Comparison of ENCODE assay signal across 8 cellular contexts in the genomic region with DNA sequence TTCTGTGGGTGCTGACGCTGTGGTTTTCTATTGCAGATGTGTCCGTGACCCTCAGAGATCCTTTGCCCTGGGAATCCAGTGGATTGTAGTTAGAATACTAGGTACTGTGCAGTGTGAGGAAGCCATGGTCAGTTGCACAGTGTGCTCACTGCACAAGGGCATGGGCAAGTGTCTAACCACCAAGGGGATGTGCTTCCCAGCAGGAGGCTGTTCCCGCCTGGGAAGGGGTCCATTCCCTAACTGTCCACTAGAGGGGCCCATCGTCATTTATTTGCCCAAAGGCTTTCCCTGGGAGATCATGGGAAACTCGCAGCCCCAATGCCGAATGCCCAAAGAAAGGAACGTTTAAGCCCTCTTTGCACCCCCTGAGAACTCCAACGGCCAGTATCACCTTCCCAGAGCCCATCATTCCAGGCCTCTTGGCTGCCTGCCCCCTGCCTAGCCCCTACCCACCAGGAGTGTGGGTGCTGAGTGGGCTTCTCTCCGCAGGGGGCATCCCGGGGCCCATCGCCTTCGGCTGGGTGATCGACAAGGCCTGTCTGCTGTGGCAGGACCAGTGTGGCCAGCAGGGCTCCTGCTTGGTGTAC. TPM values are rescaled to one million over a fixed set of nuclear protein-coding genes. Genes with fewer than 3 reads are reported as not detected.
DNase-seq lines count a peak whose midpoint lies in the region; ATAC-seq, FAIRE-seq and TF ChIP-seq lines count a peak whose summit lies in the region.

No MANE protein-coding gene starts in this region.

- POLR2A ChIA-PET in A549 (lab: Yijun Ruan, JAX): no interaction called here

- 38% methylated on average over 11 of the region's 13 CpGs for WGBS in A549 (ENCODE audit: missing lambda C conversion rate)
- WGBS in lung, 2 donors: 58 to 65% methylated on average over 13 of the region's 13 CpGs

- H3K27me3 ChIP-seq in effector memory CD4-positive, alpha-beta T cell (replicated peaks; ENCODE audit: control insufficient read depth, insufficient read depth, low read length, poor library complexity, severe bottlenecking): no peaks in the 10 kb centered on the region
- H3K27me3 ChIP-seq in lung (ENCODE audit: control insufficient read depth, insufficient read depth) (no peaks in the 10 kb centered on the region), thoracic aorta (replicated peaks; ENCODE audit: insufficient read depth) (no peaks in the 10 kb centered on the region)

- no peak for TF ChIP-seq POLR2A in A549 (IDR thresholded peaks at IDR 0.05; ENCODE audit: low read length)

- no peak for TF ChIP-seq EP300 in A549 (IDR thresholded peaks at IDR 0.05)

- ATAC-seq in A549 (peak; percentile 79 to 91), lung (ENCODE audit: insufficient read depth, low FRiP score) (peak; percentile 23), thoracic aorta (ENCODE audit: insufficient number of reproducible peaks, low FRiP score, low read depth) (no peak), HG03159 (IDR thresholded peaks at IDR 0.05; ENCODE audit: unreplicated experiment) (no peak)

- no peaks in the 10 kb centered on the region for H3K9me3 ChIP-seq in A549
- H3K9me3 ChIP-seq in effector memory CD4-positive, alpha-beta T cell (ENCODE audit: control insufficient read depth, low read length): no peaks in the 10 kb centered on the region
- H3K9me3 ChIP-seq in lung (ENCODE audit: control insufficient read depth in 2 of 2, insufficient read depth in 1 of 2, low read length in 1 of 2): no peaks in the 10 kb centered on the region
- no peaks in the 10 kb centered on the region for H3K9me3 ChIP-seq in thoracic aorta

- TF ChIP-seq CTCF in A549 (IDR thresholded peaks at IDR 0.05): peak; percentile 88
- peak; percentile 79 for TF ChIP-seq CTCF in GM12872 (IDR thresholded peaks at IDR 0.05; ENCODE audit: insufficient read depth, low read depth, low read length)
- peak; percentile 71 for TF ChIP-seq CTCF in lung (IDR thresholded peaks at IDR 0.05; ENCODE audit: control extremely low read depth, extremely low read depth)
- peak; percentile 78 for TF ChIP-seq CTCF in thoracic aorta (IDR thresholded peaks at IDR 0.05)

- H3K4me2 ChIP-seq in A549: no peak overlapping the region

- DNase-seq in A549 (ENCODE audit: low read depth in 1 of 2, low spot score in 1 of 2) (peak; percentile 72 to 91), NCI-H2029 treated with DMSO at 0.1 percent for 48 hours (lab: John Stamatoyannopoulos, UW) (peak; percentile 70), UCSD-AML1 (lab: John Stamatoyannopoulos, UW; ENCODE audit: unreplicated experiment) (peak; percentile 58), lung (ENCODE audit: low spot score) (peak; percentile 71), thoracic aorta (ENCODE audit: low spot score) (no peak)
- DNase-seq in effector memory CD4-positive, alpha-beta T cell: peak; percentile 22 to 33 (median 32)

- H3K36me3 ChIP-seq in effector memory CD4-positive, alpha-beta T cell (ENCODE audit: control insufficient read depth, insufficient read depth, low read length): no peaks in the 10 kb centered on the region
- H3K36me3 ChIP-seq in lung (ENCODE audit: control insufficient read depth in 2 of 2, insufficient read depth in 2 of 2, low read length in 2 of 2): peaks cover 0 to 16% of the 10 kb centered on the region in 2 donors
- no peaks in the 10 kb centered on the region for H3K36me3 ChIP-seq in thoracic aorta

- CTCF ChIA-PET in A549 (lab: Yijun Ruan, JAX): interaction anchor here (0.7 to 15.7 kb wide), 25 partner anchors 13 to 684 kb away, joined by 3 to 311 read pairs (median 4); partner anchors contain the start of genes MRGBP and OGFR

- no peaks in the 10 kb centered on the region for H3K4me1 ChIP-seq in A549
- H3K4me1 ChIP-seq in effector memory CD4-positive, alpha-beta T cell (ENCODE audit: control insufficient read depth, insufficient read depth, low read length, poor library complexity, severe bottlenecking): no peaks in the 10 kb centered on the region
- peaks cover 0 to 6% of the 10 kb centered on the region in 2 donors for H3K4me1 ChIP-seq in lung (ENCODE audit: control insufficient read depth in 2 of 2, insufficient read depth in 2 of 2, low read length in 2 of 2)
- no peaks in the 10 kb centered on the region for H3K4me1 ChIP-seq in thoracic aorta (ENCODE audit: control insufficient read depth in 1 of 2, low read depth in 2 of 2)

- FAIRE-seq in A549 (lab: Jason Lieb, UNC): no peak

- H3K4me3 ChIP-seq in A549 (no peak overlapping the region), lung (no peak overlapping the region), thoracic aorta (no peak overlapping the region)
- no peak overlapping the region for H3K4me3 ChIP-seq in effector memory CD4-positive, alpha-beta T cell (ENCODE audit: insufficient read depth, low read depth, low read length, poor library complexity, severe bottlenecking)

- peak; percentile 93 to 97 for TF ChIP-seq RAD21 in A549 (conservative IDR thresholded peaks at IDR 0.05 in 1 of 2, IDR thresholded peaks at IDR 0.05 in 1 of 2)

- no peak overlapping the region for H3K27ac ChIP-seq in A549
- no peak overlapping the region for H3K27ac ChIP-seq in effector memory CD4-positive, alpha-beta T cell (ENCODE audit: insufficient read depth, low read length, poor library complexity, severe bottlenecking)
- H3K27ac ChIP-seq in lung (ENCODE audit: low read depth in 1 of 2, low read length in 1 of 2): no peak overlapping the region
- H3K27ac ChIP-seq in thoracic aorta: no peak overlapping the region

TF ChIP-seq in A549, 52 proteins besides CTCF, POLR2A, EP300 and RAD21:
- TF ChIP-seq MAFK (IDR thresholded peaks at IDR 0.05; ENCODE audit: partially characterized antibody): peak; percentile 11
- no peak for TF ChIP-seq FOXS1 (CRISPR knock-in tag; IDR thresholded peaks at IDR 0.05)
- TF ChIP-seq SMC3 (IDR thresholded peaks at IDR 0.05): peak; percentile 93

RNA-seq across cellular contexts. Expression of gene SLCO4A1, which starts 26.2 kb away (rescaled TPM):
- polyA plus RNA-seq in A549 (2011; rRNA removed): 1.3 and 2.1 TPM in 2 replicates
- polyA plus RNA-seq in A549 (2012; cell fraction: cytosol; rRNA removed): 4.0 and 5.5 TPM in 2 replicates
- polyA plus RNA-seq in A549 (2012; cell fraction: nucleus; rRNA removed): 14.5 and 19.7 TPM in 2 replicates
- 8.1 to 11.2 TPM (median 9.9 TPM) in 3 replicates for polyA plus RNA-seq in A549 (2017; fragmentation: RNase III; extraction: RNeasy Plus Mini Kit Qiagen cat#74134 plus additional on column Dnase treatment)
- polyA minus RNA-seq in A549 (2011; rRNA and poly(A)+ RNA removed): 2.5 and 3.5 TPM in 2 replicates
- 10 to 100 TPM in 1 of 2 donors, 1 to 10 TPM in 1; 4.7 to 49.6 TPM for total RNA-seq in lung
- 100 to 1,000 TPM in 1 of 2 donors, 10 to 100 TPM in 1; 35.3 to 152 TPM for polyA plus RNA-seq in lung
- 10 to 100 TPM; 22.1 to 26.0 TPM for total RNA-seq in thoracic aorta

RNA-seq across cellular contexts. Expression of gene NTSR1, which starts 40.1 kb away (rescaled TPM):
- polyA plus RNA-seq in A549 (2011; rRNA removed) (0.03 TPM in 2 replicates), A549 (2017; fragmentation: RNase III; extraction: RNeasy Plus Mini Kit Qiagen cat#74134 plus additional on column Dnase treatment) (not detected in 3 replicates), lung (1 to 10 TPM in 1 of 2 donors, under 1 TPM in 1; 0.02 to 3.7 TPM)
- polyA plus RNA-seq in A549 (2012; cell fraction: cytosol; rRNA removed): 0.01 TPM in 2 replicates
- 0.02 TPM in 1 of 2 replicates, not detected in the other for polyA plus RNA-seq in A549 (2012; cell fraction: nucleus; rRNA removed)
- not detected in 2 replicates for polyA minus RNA-seq in A549 (2011; rRNA and poly(A)+ RNA removed)
- total RNA-seq in lung (1 to 10 TPM in 1 of 2 donors, under 1 TPM in 1; 0.46 to 1.1 TPM), thoracic aorta (not detected)

Comparison
In these comparisons a context has a peak if more than half of its experiments do, and no peak if none do; other contexts are left out.
1. ATAC-seq: peak in A549 (2 of 2) and lung (single experiment); none in thoracic aorta (single experiment) and HG03159 (single experiment).
2. Peak in every context shown above with its lines, with median percentiles within 50 percentile points of each other: CTCF ChIP-seq.